ENCODE assay signal across 8 cellular contexts in the genomic region with DNA sequence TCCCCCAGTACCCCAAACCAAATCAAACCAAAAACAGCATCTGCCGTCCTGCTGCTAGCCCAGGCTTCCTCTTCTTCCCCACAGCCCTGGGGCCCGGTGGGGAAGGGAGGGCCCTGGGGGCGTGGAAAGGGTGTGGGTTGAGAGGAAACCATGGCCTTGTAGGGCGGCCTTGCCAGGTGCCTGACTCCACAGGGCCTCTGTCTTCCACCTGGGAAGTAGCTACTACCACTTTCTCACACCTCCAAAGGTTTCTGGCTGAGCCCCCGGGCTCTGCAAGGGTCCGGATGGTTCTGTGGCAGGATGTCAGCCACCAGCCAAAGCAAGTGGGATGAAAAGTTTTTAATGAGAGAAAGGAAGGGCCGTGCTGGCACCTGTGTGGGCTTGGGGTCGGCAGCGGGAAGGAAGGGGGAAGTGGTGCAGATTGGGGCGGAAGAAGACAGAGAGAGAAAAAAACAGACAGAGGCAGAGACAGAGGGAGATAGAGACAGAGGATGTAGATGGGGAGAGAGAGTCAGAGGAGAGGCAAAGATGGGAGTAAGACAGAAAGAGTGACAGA. TPM values are rescaled to one million over a fixed set of nuclear protein-coding genes. Genes with fewer than 3 reads are reported as not detected.
DNase-seq lines count a peak whose midpoint lies in the region; ATAC-seq and TF ChIP-seq lines count a peak whose summit lies in the region.

No MANE protein-coding gene starts in this region.

- H3K4me3 ChIP-seq in DOHH2 (ENCODE audit: low read length): peak overlapping the region; percentile 73
- no peak overlapping the region for H3K4me3 ChIP-seq in colonic mucosa

- peak overlapping the region; percentile 65 for H3K4me3 Mint-ChIP-seq in T-helper 2 cell treated with Interferon-gamma antibody and Interleukin-4, amounts not matched to agents 5 μg/mL and 100 μg/mL, for 36 hours
- peak overlapping the region; percentile 57 for H3K4me3 Mint-ChIP-seq in stimulated activated memory B cell treated with anti-CD40 and anti-IgM and Interleukin-4, amounts not matched to agents 10 μg/mL and 1 μg/mL and 100 μg/mL, for 72 hours
- no peak overlapping the region for H3K4me3 Mint-ChIP-seq in MCF 10A (ENCODE audit: unreplicated experiment)

- POLR2A ChIA-PET in MCF 10A (lab: Yijun Ruan, JAX): no interaction called here

- ATAC-seq in HG02759 (IDR thresholded peaks at IDR 0.05; ENCODE audit: unreplicated experiment) (peak; percentile 75), GM18867 (IDR thresholded peaks at IDR 0.05; ENCODE audit: unreplicated experiment) (no peak)
- peak; percentile 93 for ATAC-seq in stimulated activated memory B cell treated with anti-CD40 and anti-IgM and Interleukin-4, amounts not matched to agents 10 μg/mL and 1 μg/mL and 100 μg/mL, for 72 hours

- H3K4me1 Mint-ChIP-seq in T-helper 2 cell treated with Interferon-gamma antibody and Interleukin-4, amounts not matched to agents 5 μg/mL and 100 μg/mL, for 36 hours (ENCODE audit: low read depth): peaks cover 29% of the 10 kb centered on the region
- peaks cover 32% of the 10 kb centered on the region for H3K4me1 Mint-ChIP-seq in stimulated activated memory B cell treated with anti-CD40 and anti-IgM and Interleukin-4, amounts not matched to agents 10 μg/mL and 1 μg/mL and 100 μg/mL, for 72 hours
- peaks cover 7% of the 10 kb centered on the region for H3K4me1 Mint-ChIP-seq in MCF 10A (ENCODE audit: insufficient read depth, unreplicated experiment)

- H3K27me3 ChIP-seq in DOHH2 (ENCODE audit: control insufficient read depth, low read length): no peaks in the 10 kb centered on the region
- no peaks in the 10 kb centered on the region for H3K27me3 ChIP-seq in colonic mucosa

- peaks cover 16% of the 10 kb centered on the region for H3K36me3 Mint-ChIP-seq in T-helper 2 cell treated with Interferon-gamma antibody and Interleukin-4, amounts not matched to agents 5 μg/mL and 100 μg/mL, for 36 hours (ENCODE audit: low read depth)
- peaks cover 5% of the 10 kb centered on the region for H3K36me3 Mint-ChIP-seq in stimulated activated memory B cell treated with anti-CD40 and anti-IgM and Interleukin-4, amounts not matched to agents 10 μg/mL and 1 μg/mL and 100 μg/mL, for 72 hours
- no peaks in the 10 kb centered on the region for H3K36me3 Mint-ChIP-seq in MCF 10A (ENCODE audit: insufficient read depth, unreplicated experiment)

- H3K4me2 ChIP-seq in DOHH2 (ENCODE audit: low read length): peak overlapping the region; percentile 98

- H3K9ac ChIP-seq in colonic mucosa (ENCODE audit: low read depth in 2 of 2, low read length in 2 of 2): no peak overlapping the region

- H3K9me3 Mint-ChIP-seq in T-helper 2 cell treated with Interferon-gamma antibody and Interleukin-4, amounts not matched to agents 5 μg/mL and 100 μg/mL, for 36 hours: no peaks in the 10 kb centered on the region
- H3K9me3 Mint-ChIP-seq in stimulated activated memory B cell treated with anti-CD40 and anti-IgM and Interleukin-4, amounts not matched to agents 10 μg/mL and 1 μg/mL and 100 μg/mL, for 72 hours: no peaks in the 10 kb centered on the region
- no peaks in the 10 kb centered on the region for H3K9me3 Mint-ChIP-seq in MCF 10A (ENCODE audit: unreplicated experiment)

- peak; percentile 28 for DNase-seq in T-helper 2 cell treated with Interferon-gamma antibody and Interleukin-4, amounts not matched to agents 5 μg/mL and 100 μg/mL, for 36 hours (ENCODE audit: low spot score)
- peak; percentile 35 for DNase-seq in colonic mucosa
- no peak for DNase-seq in midbrain (lab: John Stamatoyannopoulos, UW)
- DNase-seq in MCF 10A (ENCODE audit: unreplicated experiment): no peak

- peaks cover 37% of the 10 kb centered on the region for H3K36me3 ChIP-seq in DOHH2 (ENCODE audit: control insufficient read depth, low read length)
- H3K36me3 ChIP-seq in colonic mucosa: no peaks in the 10 kb centered on the region

- peak overlapping the region; percentile 91 for H3K27ac ChIP-seq in DOHH2 (ENCODE audit: low read depth, low read length)
- H3K27ac ChIP-seq in colonic mucosa: no peak overlapping the region

- H3K27ac Mint-ChIP-seq in T-helper 2 cell treated with Interferon-gamma antibody and Interleukin-4, amounts not matched to agents 5 μg/mL and 100 μg/mL, for 36 hours: peak overlapping the region; percentile 84
- peak overlapping the region; percentile 89 for H3K27ac Mint-ChIP-seq in stimulated activated memory B cell treated with anti-CD40 and anti-IgM and Interleukin-4, amounts not matched to agents 10 μg/mL and 1 μg/mL and 100 μg/mL, for 72 hours
- H3K27ac Mint-ChIP-seq in MCF 10A (ENCODE audit: low read depth, unreplicated experiment): no peak overlapping the region

- CTCF ChIA-PET in MCF 10A (lab: Yijun Ruan, JAX): interaction anchor here (0.6 kb wide), 1 partner anchor 10 kb away, joined by 3 read pairs; a partner anchor contains a TSS

- H3F3A ChIP-seq in DOHH2 (ENCODE audit: control insufficient read depth, insufficient read depth): peaks cover 7% of the 10 kb centered on the region; the same call in 1 of the 2 replicates

- H3K9me3 ChIP-seq in DOHH2 (ENCODE audit: control insufficient read depth, insufficient read depth, low read length) (no peaks in the 10 kb centered on the region), colonic mucosa (no peaks in the 10 kb centered on the region)

- TF ChIP-seq CTCF in DOHH2 (IDR thresholded peaks at IDR 0.05; ENCODE audit: low read depth, low read length, poor library complexity, severe bottlenecking) (no peak), colonic mucosa (IDR thresholded peaks at IDR 0.05) (no peak), MCF 10A (IDR thresholded peaks at IDR 0.05; ENCODE audit: unreplicated experiment) (no peak)

- no TSS peak for BruUV-seq in MCF 10A (replicated peaks; lab: Mats Ljungman, UMichigan)

- H3K4me1 ChIP-seq in DOHH2 (ENCODE audit: control insufficient read depth, low read length) (peaks cover 56% of the 10 kb centered on the region), colonic mucosa (no peaks in the 10 kb centered on the region)

- no peaks in the 10 kb centered on the region for H4K20me1 ChIP-seq in DOHH2 (ENCODE audit: control insufficient read depth, insufficient read depth, low read depth, low read length)

- no peaks in the 10 kb centered on the region for H3K27me3 Mint-ChIP-seq in T-helper 2 cell treated with Interferon-gamma antibody and Interleukin-4, amounts not matched to agents 5 μg/mL and 100 μg/mL, for 36 hours (ENCODE audit: low read depth)
- no peaks in the 10 kb centered on the region for H3K27me3 Mint-ChIP-seq in stimulated activated memory B cell treated with anti-CD40 and anti-IgM and Interleukin-4, amounts not matched to agents 10 μg/mL and 1 μg/mL and 100 μg/mL, for 72 hours
- no peaks in the 10 kb centered on the region for H3K27me3 Mint-ChIP-seq in MCF 10A (ENCODE audit: insufficient read depth, unreplicated experiment)

- H3K79me2 ChIP-seq in DOHH2 (ENCODE audit: control insufficient read depth, low read length): peaks cover 89% of the 10 kb centered on the region

- intact Hi-C loops in colonic mucosa (cut with DNase I): no loop called here
- intact Hi-C loops in MCF 10A (cut with micrococcal nuclease): no loop called here

- H3K9me2 ChIP-seq in DOHH2 (replicated peaks; ENCODE audit: control insufficient read depth, low read length): no peaks in the 10 kb centered on the region

RNA-seq across cellular contexts. Expression of a gene that starts 10.5 kb away (rescaled TPM):
- 10 to 100 TPM; 13.3 to 19.9 TPM for total RNA-seq in colonic mucosa
- 6.1 and 7.0 TPM in 2 replicates for total RNA-seq in MCF 10A (2022)

RNA-seq across cellular contexts. Expression of a gene that starts 38.4 kb away (rescaled TPM):
- total RNA-seq in colonic mucosa (under 1 TPM in 1 of 2 donors, not detected in 1; 0.32 TPM), MCF 10A (2022) (not detected in 2 replicates)

RNA-seq across cellular contexts. Expression of a gene that starts 42.4 kb away (rescaled TPM):
- total RNA-seq in colonic mucosa (under 1 TPM in 1 of 2 donors, not detected in 1; 0.47 TPM), MCF 10A (2022) (not detected in 2 replicates)

Comparison
In these comparisons a context has a peak if more than half of its experiments do, and no peak if none do; other contexts are left out.
1. DNase-seq: peak in T-helper 2 cell treated with Interferon-gamma antibody and Interleukin-4, amounts not matched to agents 5 μg/mL and 100 μg/mL, for 36 hours (single experiment) and colonic mucosa (single experiment); none in midbrain (single experiment) and MCF 10A (single experiment).